In the genomic region with DNA sequence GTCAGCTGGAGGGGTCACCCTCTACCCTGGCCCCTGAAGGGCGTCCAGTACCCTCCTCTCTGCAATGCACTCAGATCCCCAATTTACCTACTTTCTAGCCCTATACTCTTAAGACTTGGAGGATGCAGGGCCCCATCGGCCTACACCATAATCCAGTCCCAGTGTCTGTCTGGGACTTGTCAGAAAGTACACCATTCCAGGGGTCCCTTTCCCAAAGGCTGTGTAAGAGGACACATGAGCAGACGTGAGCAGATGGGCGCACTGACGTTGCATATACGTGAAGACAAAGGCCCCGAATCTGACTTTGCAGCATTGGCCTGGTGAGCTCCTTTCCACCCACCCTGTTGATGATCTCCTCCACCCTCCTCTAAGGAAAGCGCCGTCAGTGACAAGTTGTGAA, we compare ENCODE assay signal across 29 cellular contexts. TPM values are rescaled to one million over a fixed set of nuclear protein-coding genes. Genes with fewer than 3 reads are reported as not detected.
"Had no signal": no experiment of that assay in that cellular context is flagged by ENCODE, and none has a peak within 500 bp of the region (broad histone marks: within the 10 kb centered on the region; RNA-seq: fewer than 3 reads in every experiment).

No MANE protein-coding gene starts in this region.

- H3K9me3 Mint-ChIP-seq: immature natural killer cell; mesothelial cell of epicardium; naive B cell; natural killer cell; stimulated activated naive CD8-positive, alpha-beta T cell treated with anti-CD3 and anti-CD28 coated beads, Interleukin-15, Interleukin-2, amounts not matched to agents 100 ng/mL and 50 ng/mL, for 24 hours had no signal

- DNase-seq: hypothalamus; immature natural killer cell; left ventricle myocardium inferior; mesendoderm; naive B cell; natural killer cell; nucleus accumbens; pancreas; posterior cingulate gyrus; retina; right cardiac atrium; stimulated activated CD4-positive, alpha-beta T cell treated with anti-CD3 and anti-CD28 coated beads, Interleukin-12 subunit alpha, Interleukin-12 subunit beta, amount 100 ng/mL, for 4 hours; stimulated activated CD4-positive, alpha-beta T cell treated with anti-CD3 and anti-CD28 coated beads, Interleukin-15, amount 100 ng/mL, for 24 hours; stimulated activated CD4-positive, alpha-beta T cell treated with anti-CD3 and anti-CD28 coated beads, Interleukin-2, amount 100 ng/mL, for 24 hours; stimulated activated CD4-positive, alpha-beta T cell treated with anti-CD3 and anti-CD28 coated beads, Interleukin-4, amount 100 ng/mL, for 1 hour; stimulated activated naive CD4-positive, alpha-beta T cell; tibial artery; trophoblast cell; upper lobe of right lung had no signal

- H3K27me3 ChIP-seq: pancreas, suprapubic skin, tibial artery, upper lobe of right lung had no signal

- H3K4me3 Mint-ChIP-seq: immature natural killer cell; mesothelial cell of epicardium; naive B cell; natural killer cell; stimulated activated naive CD8-positive, alpha-beta T cell treated with anti-CD3 and anti-CD28 coated beads, Interleukin-15, Interleukin-2, amounts not matched to agents 100 ng/mL and 50 ng/mL, for 24 hours had no signal

- H3K27me3 Mint-ChIP-seq: stimulated activated naive CD8-positive, alpha-beta T cell treated with anti-CD3 and anti-CD28 coated beads, Interleukin-15, Interleukin-2, amounts not matched to agents 100 ng/mL and 50 ng/mL, for 24 hours had no signal

- ATAC-seq: natural killer cell, pancreas, right cardiac atrium, sciatic nerve, upper lobe of right lung had no signal

- H3K4me1 ChIP-seq: pancreas, prostate gland, upper lobe of right lung had no signal

- H3K4me3 ChIP-seq: left ventricle myocardium inferior, lung, pancreas, prostate gland, skin epidermis, suprapubic skin, thoracic aorta, tibial artery, upper lobe of right lung had no signal

- H3K36me3 ChIP-seq: left ventricle myocardium inferior, pancreas, prostate gland, suprapubic skin, thoracic aorta, tibial artery, upper lobe of right lung had no signal

- H3K9me3 ChIP-seq: left ventricle myocardium inferior, pancreas, prostate gland, suprapubic skin, thoracic aorta, tibial artery, upper lobe of right lung had no signal

- H3K4me1 Mint-ChIP-seq: immature natural killer cell, naive B cell, natural killer cell had no signal

- H3K27ac ChIP-seq: pancreas, prostate gland, suprapubic skin, thoracic aorta, tibial artery, upper lobe of right lung had no signal

- H3K27ac Mint-ChIP-seq: immature natural killer cell; mesothelial cell of epicardium; naive B cell; natural killer cell; stimulated activated naive CD8-positive, alpha-beta T cell treated with anti-CD3 and anti-CD28 coated beads, Interleukin-15, Interleukin-2, amounts not matched to agents 100 ng/mL and 50 ng/mL, for 24 hours had no signal

- H3K36me3 Mint-ChIP-seq: immature natural killer cell, mesothelial cell of epicardium, naive B cell, natural killer cell had no signal

RNA-seq across cellular contexts. Expression of a gene that starts 20.9 kb away (rescaled TPM):
- total RNA-seq: kidney epithelial cell, mononuclear cell, natural killer cell had no signal
- polyA plus RNA-seq: immature natural killer cell had no signal
